25 cellular contexts compared by ENCODE assay signal in genomic region chr2:239355724-239356123, GRCh38. TPM values are rescaled to one million over a fixed set of nuclear protein-coding genes. Genes with fewer than 3 reads are reported as not detected.
DNase-seq lines count a peak whose midpoint lies in the region; ATAC-seq and TF ChIP-seq lines count a peak whose summit lies in the region.
"Had no signal": no experiment of that assay in that cellular context is flagged by ENCODE, and none has a peak within 500 bp of the region (broad histone marks: within the 10 kb centered on the region; RNA-seq: fewer than 3 reads in every experiment).

No MANE protein-coding gene starts in this region.

- H3K4me1 ChIP-seq in GM23248 (ENCODE audit: insufficient read depth) = peaks cover 23% of the 10 kb centered on the region
- H3K4me1 ChIP-seq in gastrocnemius medialis = peaks cover 19 to 24% of the 10 kb centered on the region in 2 donors

- no peak for TF ChIP-seq POLR2A in gastrocnemius medialis (IDR thresholded peaks at IDR 0.05)

- intact Hi-C loops in gastrocnemius medialis (cut with DNase I; ENCODE audit: low total_unique reads) = no loop called here

- 0 out of 2 replicates have a peak, but pooled peaks cover 5% of the 10 kb centered on the region for H3F3A ChIP-seq in GM23248 (ENCODE audit: insufficient read depth)

- 57 to 60% methylated on average over 3 of the region's 3 CpGs for WGBS in GM23248 (ENCODE audit: low coverage in 1 of 2, low lambda C conversion rate in 2 of 2, missing lambda C conversion rate in 2 of 2), 2 experiments

- H3K79me2 ChIP-seq in GM23248 (ENCODE audit: insufficient read depth) = peaks cover 7% of the 10 kb centered on the region; the same call in 1 of the 2 replicates

- ATAC-seq in gastrocnemius medialis (peak in 1 of 2 donors; percentile 50), GM18861 (IDR thresholded peaks at IDR 0.05; ENCODE audit: unreplicated experiment) (no peak)
- ATAC-seq: activated CD4-positive, alpha-beta T cell treated with anti-CD3 and anti-CD28 coated beads for 36 hours; esophagus mucosa; natural killer cell; sciatic nerve had no signal

- H3K9me3 ChIP-seq in GM23248 (ENCODE audit: low read depth) (no peaks in the 10 kb centered on the region), gastrocnemius medialis (no peaks in the 10 kb centered on the region)
- H3K9me3 ChIP-seq: ovary, SK-N-SH had no signal

- 0 out of 2 replicates have a peak overlapping the region, but pooled peaks have one; percentile 7 for H3K4me3 ChIP-seq in GM23248
- no peak overlapping the region for H3K4me3 ChIP-seq in gastrocnemius medialis
- H3K4me3 ChIP-seq in brain microvascular endothelial cell (ENCODE audit: low read depth, low read length) = no peak overlapping the region
- H3K4me3 ChIP-seq: coronary artery, ovary had no signal

- H4K20me1 ChIP-seq in GM23248 (ENCODE audit: insufficient read depth) = no peaks in the 10 kb centered on the region

- in situ Hi-C loops in GM23248 (cut with MboI) (no loop called here), gastrocnemius medialis (cut with MboI; ENCODE audit: low sequenced_read_pairs in 4 of 4) (no loop called here), brain microvascular endothelial cell (cut with HindIII; ENCODE audit: low pct_ligation_motif_present, low sequenced_read_pairs) (no loop called here)

- no peak overlapping the region for H2AFZ ChIP-seq in GM23248

- H3K4me2 ChIP-seq in GM23248 (ENCODE audit: unreplicated experiment) = no peak overlapping the region
- H3K4me2 ChIP-seq: SK-N-SH had no signal

- no peaks in the 10 kb centered on the region for H3K9me2 ChIP-seq in GM23248 (ENCODE audit: insufficient read depth)
- H3K9me2 ChIP-seq: SK-N-SH had no signal

- no peak overlapping the region for H3K9ac ChIP-seq in GM23248
- H3K9ac ChIP-seq: SK-N-SH had no signal

- no peaks in the 10 kb centered on the region for H3K27me3 ChIP-seq in GM23248 (replicated peaks; ENCODE audit: insufficient read depth)
- no peaks in the 10 kb centered on the region for H3K27me3 ChIP-seq in gastrocnemius medialis
- H3K27me3 ChIP-seq in brain microvascular endothelial cell (replicated peaks) = no peaks in the 10 kb centered on the region
- H3K27me3 ChIP-seq: ovary had no signal

- H3K36me3 ChIP-seq in GM23248 (ENCODE audit: low read depth) (no peaks in the 10 kb centered on the region), gastrocnemius medialis (peaks cover 0 to 15% of the 10 kb centered on the region in 2 donors), brain microvascular endothelial cell (replicated peaks) (no peaks in the 10 kb centered on the region)
- H3K36me3 ChIP-seq: ovary had no signal

- DNase-seq in GM23248 (peak; percentile 34), fibroblast of peridontal ligament (ENCODE audit: extremely low read depth) (peak; percentile 42), iris pigment epithelial cell (ENCODE audit: low read depth) (peak; percentile 69), gastrocnemius medialis (no peak), DMS153 treated with DMSO at 0.1 percent for 48 hours (lab: John Stamatoyannopoulos, UW; ENCODE audit: unreplicated experiment) (no peak), brain microvascular endothelial cell (no peak)
- no peak for DNase-seq in stimulated activated CD4-positive, alpha-beta T cell treated with anti-CD3 and anti-CD28 coated beads, Interleukin-4, amount 100 ng/mL, for 4 hours
- DNase-seq: activated CD4-positive, alpha-beta T cell treated with anti-CD3 and anti-CD28 coated beads for 36 hours; activated CD8-positive, alpha-beta memory T cell treated with anti-CD3 and anti-CD28 coated beads for 24 hours; activated gamma-delta T cell; activated T-cell treated with anti-CD3 and anti-CD28 coated beads, Interleukin-2, amount 50 U/mL, for 1 hour; COR-L47; DMS79; HCEC 1CT; Karpas-422; natural killer cell; NCI-H1694; NCI-H2171 treated with DMSO at 0.1 percent for 48 hours; ovary; SK-N-SH had no signal

- no peak for TF ChIP-seq CTCF in gastrocnemius medialis (IDR thresholded peaks at IDR 0.05 in 4 of 5, conservative IDR thresholded peaks at IDR 0.05 in 1 of 5)
- TF ChIP-seq CTCF in brain microvascular endothelial cell (IDR thresholded peaks at IDR 0.05; ENCODE audit: low read depth, low read length, missing control alignments) = no peak

- H3K27ac ChIP-seq in GM23248 (0 out of 2 replicates have a peak overlapping the region, but pooled peaks have one; percentile 4), gastrocnemius medialis (peak overlapping the region; percentile 19 to 72 (median 60)), brain microvascular endothelial cell (no peak overlapping the region)
- H3K27ac ChIP-seq: coronary artery, RWPE1 had no signal

RNA-seq across cellular contexts. Expression of gene HDAC4, which starts 45.1 kb away (rescaled TPM):
- total RNA-seq in GM23248 (2014; rRNA removed; shearing (Covaris generic)) = 5.3 and 6.3 TPM in 2 replicates
- 2.1 and 2.6 TPM in 2 replicates for polyA plus RNA-seq in GM23248 (2016; fragmentation: Nextera tagmentation; extraction: Ambion mirVana)
- 100 to 1,000 TPM in 2 of 4 donors, 10 to 100 TPM in 2; 23.6 to 257 (median 119) TPM for total RNA-seq in gastrocnemius medialis

Comparison
In these comparisons a context has a peak if more than half of its experiments do, and no peak if none do; other contexts are left out.
1. DNase-seq: peak in GM23248 (single experiment), fibroblast of peridontal ligament (single experiment) and iris pigment epithelial cell (single experiment); none in gastrocnemius medialis (0 of 2), stimulated activated CD4-positive, alpha-beta T cell treated with anti-CD3 and anti-CD28 coated beads, Interleukin-4, amount 100 ng/mL, for 4 hours (0 of 2), DMS153 treated with DMSO at 0.1 percent for 48 hours (single experiment) and brain microvascular endothelial cell (single experiment).